11 cellular contexts compared by ENCODE assay signal in genomic region chr2:48145845-48146452, GRCh38.
DNase-seq lines count a peak whose midpoint lies in the region; ATAC-seq and TF ChIP-seq lines count a peak whose summit lies in the region.
"Had no signal": no experiment of that assay in that cellular context is flagged by ENCODE, and none has a peak within 500 bp of the region (broad histone marks: within the 10 kb centered on the region; RNA-seq: fewer than 3 reads in every experiment).

No MANE protein-coding gene starts in this region.

- no peak overlapping the region for H2BK120ac ChIP-seq in H9 (ENCODE audit: low read depth, low read length, poor library complexity, severe bottlenecking)

- H4K20me1 ChIP-seq in H9 (ENCODE audit: control insufficient read depth, insufficient read depth, insufficient read length), result no peaks in the 10 kb centered on the region

- peak overlapping the region; percentile 1 for H3K18ac ChIP-seq in H9 (ENCODE audit: insufficient read length, low read depth, low read length)

- peak overlapping the region; percentile 56; the same call in 1 of the 2 replicates for H3K14ac ChIP-seq in H9 (ENCODE audit: insufficient read depth, low read length)

- H3K4ac ChIP-seq in H9 (ENCODE audit: low read depth, low read length), result no peak overlapping the region; the same call in 1 of the 2 replicates

- ATAC-seq in naive thymus-derived CD4-positive, alpha-beta T cell, result peak; percentile 47
- no peak for ATAC-seq in GM19452 (IDR thresholded peaks at IDR 0.05; ENCODE audit: unreplicated experiment)
- no peak for ATAC-seq in GM19324 (IDR thresholded peaks at IDR 0.05; ENCODE audit: low FRiP score, unreplicated experiment)
- ATAC-seq: SK-N-SH treated with all-trans-retinoic acid at 6 μM for 48 hours had no signal

- WGBS in H9 (ENCODE audit: extremely low coverage, insufficient read length, low lambda C conversion rate), result no CpG with 5 or more reads among the region's 6 CpGs

- no peaks in the 10 kb centered on the region for H3K27me3 ChIP-seq in H9 (ENCODE audit: insufficient read depth, low read length)
- H3K27me3 ChIP-seq in naive thymus-derived CD4-positive, alpha-beta T cell (ENCODE audit: control insufficient read depth in 2 of 2, insufficient read depth in 2 of 2, low read length in 2 of 2), result no peaks in the 10 kb centered on the region
- H3K27me3 ChIP-seq: dorsolateral prefrontal cortex had no signal

- no peak overlapping the region for H3K56ac ChIP-seq in H9 (ENCODE audit: insufficient read length, low read depth, low read length)

- no peak overlapping the region for H3K9ac ChIP-seq in H9 (ENCODE audit: extremely low read depth, insufficient read length, low read length)

- H3K9me3 ChIP-seq in H9 (ENCODE audit: control insufficient read depth, low read depth, low read length), result no peaks in the 10 kb centered on the region
- no peaks in the 10 kb centered on the region for H3K9me3 ChIP-seq in naive thymus-derived CD4-positive, alpha-beta T cell (ENCODE audit: control insufficient read depth in 2 of 3, low read length in 3 of 3)

- H3K36me3 ChIP-seq in naive thymus-derived CD4-positive, alpha-beta T cell (ENCODE audit: control insufficient read depth in 2 of 3, insufficient read depth in 3 of 3, low read length in 3 of 3), result no peaks in the 10 kb centered on the region

- H3K36me3 Mint-ChIP-seq in H9 (ENCODE audit: insufficient read depth in 1 of 3, low read depth in 3 of 3), result no peaks in the 10 kb centered on the region
- peaks cover 7% of the 10 kb centered on the region for H3K36me3 Mint-ChIP-seq in activated naive CD8-positive, alpha-beta T cell treated with anti-CD3 and anti-CD28 coated beads for 36 hours
- H3K36me3 Mint-ChIP-seq in naive thymus-derived CD4-positive, alpha-beta T cell, result peaks cover 0 to 5% (median 0%) of the 10 kb centered on the region in 5 donors

- no peak overlapping the region for H2BK20ac ChIP-seq in H9 (ENCODE audit: low read depth, low read length, poor library complexity, severe bottlenecking)

- H4K8ac ChIP-seq in H9 (replicated peaks; ENCODE audit: insufficient read length, low read depth, low read length), result no peak overlapping the region

- peak overlapping the region in 1 of 3 experiments; percentile 22; a peak in 1 of 7 replicates for H3K27ac Mint-ChIP-seq in H9
- H3K27ac Mint-ChIP-seq in activated naive CD8-positive, alpha-beta T cell treated with anti-CD3 and anti-CD28 coated beads for 36 hours, result peak overlapping the region; percentile 90
- peak overlapping the region in 3 of 9 donors; percentile 5 to 75 (median 6) for H3K27ac Mint-ChIP-seq in naive thymus-derived CD4-positive, alpha-beta T cell

- intact Hi-C loops in naive thymus-derived CD4-positive, alpha-beta T cell (cut with micrococcal nuclease), result no loop called here
- intact Hi-C loops in cardiac septum (cut with DNase I), result no loop called here

- no peaks in the 10 kb centered on the region for H3K23me2 ChIP-seq in H9 (ENCODE audit: insufficient read length, low read depth, low read length, poor library complexity, severe bottlenecking)

- no peaks in the 10 kb centered on the region; the same call in 1 of the 2 replicates for H3K27me3 Mint-ChIP-seq in H9 (ENCODE audit: low read depth)
- peaks cover 8% of the 10 kb centered on the region for H3K27me3 Mint-ChIP-seq in activated naive CD8-positive, alpha-beta T cell treated with anti-CD3 and anti-CD28 coated beads for 36 hours
- H3K27me3 Mint-ChIP-seq in naive thymus-derived CD4-positive, alpha-beta T cell, result peaks cover 0 to 7% (median 0%) of the 10 kb centered on the region in 5 donors

- H3K4me2 ChIP-seq in H9 (ENCODE audit: insufficient read depth, insufficient read length, low read length), result no peak overlapping the region

- no peaks in the 10 kb centered on the region for H3K9me3 Mint-ChIP-seq in H9
- H3K9me3 Mint-ChIP-seq in activated naive CD8-positive, alpha-beta T cell treated with anti-CD3 and anti-CD28 coated beads for 36 hours, result peaks cover 4% of the 10 kb centered on the region
- peaks cover 0 to 3% (median 0%) of the 10 kb centered on the region in 11 donors for H3K9me3 Mint-ChIP-seq in naive thymus-derived CD4-positive, alpha-beta T cell

- no peak overlapping the region for H3T11ph ChIP-seq in H9 (ENCODE audit: low read length)

- peak overlapping the region; percentile 36 for H4K5ac ChIP-seq in H9 (ENCODE audit: insufficient read length, low read depth, low read length)

- H4K91ac ChIP-seq in H9 (ENCODE audit: insufficient read length, low read depth, low read length), result no peak overlapping the region

- no peak overlapping the region for H3K27ac ChIP-seq in H9 (ENCODE audit: insufficient read length, low read depth, low read length)
- no peak overlapping the region for H3K27ac ChIP-seq in naive thymus-derived CD4-positive, alpha-beta T cell (ENCODE audit: low read depth, low read length)
- H3K27ac ChIP-seq: dorsolateral prefrontal cortex had no signal

- DNase-seq in H9, result no peak
- DNase-seq in NAMALWA (ENCODE audit: low spot score), result peak; percentile 52
- DNase-seq in activated naive CD8-positive, alpha-beta T cell treated with anti-CD3 and anti-CD28 coated beads for 36 hours, result no peak
- no peak for DNase-seq in naive thymus-derived CD4-positive, alpha-beta T cell
- DNase-seq in cardiac septum (ENCODE audit: low spot score), result no peak
- DNase-seq: dorsolateral prefrontal cortex, HCEC 1CT, NCI-H2081 treated with DMSO at 0.1 percent for 48 hours had no signal

- TF ChIP-seq CTCF in H9 (conservative IDR thresholded peaks at IDR 0.05), result no peak

- no peak overlapping the region for H2BK15ac ChIP-seq in H9 (ENCODE audit: low read depth, low read length)

- H3K4me1 Mint-ChIP-seq in H9, result no peaks in the 10 kb centered on the region; a peak in 1 of 4 replicates
- peaks cover 21% of the 10 kb centered on the region for H3K4me1 Mint-ChIP-seq in activated naive CD8-positive, alpha-beta T cell treated with anti-CD3 and anti-CD28 coated beads for 36 hours
- H3K4me1 Mint-ChIP-seq in naive thymus-derived CD4-positive, alpha-beta T cell, result peaks cover 4 to 27% (median 17%) of the 10 kb centered on the region in 7 donors

- H3K23ac ChIP-seq in H9 (ENCODE audit: insufficient read length, low read depth, low read length), result no peak overlapping the region

- CTCF ChIA-PET in naive thymus-derived CD4-positive, alpha-beta T cell (lab: Charles Lee), result interaction anchor here (0.6 kb wide), 1 partner anchor 12 kb away, joined by 3 read pairs; no protein-coding TSS in a partner anchor

- H3K79me1 ChIP-seq in H9 (ENCODE audit: insufficient read depth, low read depth, low read length, poor library complexity, severe bottlenecking), result no peaks in the 10 kb centered on the region

- POLR2A ChIA-PET in naive thymus-derived CD4-positive, alpha-beta T cell (lab: Charles Lee), result interaction anchor here (0.5 kb wide), 1 partner anchor 157 kb away, joined by 3 read pairs; no protein-coding TSS in a partner anchor

- no peak overlapping the region for H2BK12ac ChIP-seq in H9 (ENCODE audit: insufficient read length, low read depth, low read length)

- H2AFZ ChIP-seq in H9 (ENCODE audit: low read length), result peak overlapping the region; percentile 11

- H3K4me1 ChIP-seq in H9 (ENCODE audit: insufficient read depth, low read length), result peaks cover 4% of the 10 kb centered on the region; the same call in 1 of the 2 replicates
- H3K4me1 ChIP-seq in naive thymus-derived CD4-positive, alpha-beta T cell (ENCODE audit: control insufficient read depth in 2 of 2, insufficient read depth in 2 of 2, low read length in 2 of 2), result peaks cover 0 to 4% of the 10 kb centered on the region in 2 donors

- no peak overlapping the region for H2BK5ac ChIP-seq in H9 (ENCODE audit: insufficient read length, low read length)

- H3K4me3 ChIP-seq in naive thymus-derived CD4-positive, alpha-beta T cell (ENCODE audit: low read length), result no peak overlapping the region
- H3K4me3 ChIP-seq: dorsolateral prefrontal cortex had no signal

- no peak overlapping the region for H2AK5ac ChIP-seq in H9 (ENCODE audit: insufficient read length, low read length)

- no peaks in the 10 kb centered on the region for H3K79me2 ChIP-seq in H9 (ENCODE audit: insufficient read depth, low read length)

- H3K4me3 Mint-ChIP-seq in H9, result no peak overlapping the region
- H3K4me3 Mint-ChIP-seq in activated naive CD8-positive, alpha-beta T cell treated with anti-CD3 and anti-CD28 coated beads for 36 hours, result no peak overlapping the region
- H3K4me3 Mint-ChIP-seq in naive thymus-derived CD4-positive, alpha-beta T cell, result peak overlapping the region in 2 of 10 donors; percentile 46 to 75
